8 cellular contexts compared by ENCODE assay signal in the genomic region with DNA sequence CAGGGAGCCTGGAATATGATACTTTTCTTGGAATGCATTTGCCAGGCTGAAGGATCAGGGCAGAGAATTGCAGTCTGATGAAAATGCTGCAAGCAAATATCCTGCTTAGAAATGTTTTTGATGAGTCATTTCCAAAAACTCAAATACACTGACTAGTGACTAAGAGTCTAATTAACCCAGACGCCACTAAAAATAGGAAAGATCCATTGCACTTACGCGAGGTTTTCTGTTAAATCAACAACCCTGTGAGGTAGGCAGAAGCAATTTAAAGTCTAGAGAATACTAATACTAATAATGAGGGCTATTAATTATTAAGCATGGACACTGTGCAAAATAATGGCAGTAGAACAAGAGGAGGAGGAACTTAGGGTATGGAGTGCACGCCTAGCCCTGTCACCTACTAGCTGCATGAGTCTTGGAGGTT.
A peak's percentile ranks its signal among the peaks of the same experiment; 100 is the strongest.
DNase-seq lines count a peak whose midpoint lies in the region; ATAC-seq and TF ChIP-seq lines count a peak whose summit lies in the region.

No MANE protein-coding gene starts in this region.

- H3K4me1 Mint-ChIP-seq in GM23338 = peaks cover 36% of the 10 kb centered on the region

- no peak overlapping the region for H3K4me3 Mint-ChIP-seq in GM23338

- H3K4me1 ChIP-seq in GM23338 (ENCODE audit: insufficient read depth) = peaks cover 43% of the 10 kb centered on the region

- no peaks in the 10 kb centered on the region for H3K36me3 ChIP-seq in GM23338 (ENCODE audit: insufficient read depth)

- peak overlapping the region; percentile 14; the same call in 1 of the 2 replicates for H3K4me2 ChIP-seq in GM23338

- H3K27me3 Mint-ChIP-seq in GM23338 (ENCODE audit: insufficient read depth, low read depth, poor library complexity) = peaks cover 4% of the 10 kb centered on the region

- H4K20me1 ChIP-seq in GM23338 (replicated peaks; ENCODE audit: insufficient read depth) = no peaks in the 10 kb centered on the region

- no peak overlapping the region for H3K27ac ChIP-seq in GM23338 (ENCODE audit: low read depth)

- no peaks in the 10 kb centered on the region for H3K27me3 ChIP-seq in GM23338 (ENCODE audit: insufficient read depth)

- H3K9me2 ChIP-seq in GM23338 (ENCODE audit: insufficient read depth) = peaks cover 8% of the 10 kb centered on the region; the same call in 1 of the 2 replicates

- peak overlapping the region; percentile 79 for H3K27ac Mint-ChIP-seq in GM23338

- H3F3A ChIP-seq in GM23338 (replicated peaks; ENCODE audit: low read depth) = no peaks in the 10 kb centered on the region

- H3K4me3 ChIP-seq in AG10803 (ENCODE audit: low read length) = peak overlapping the region; percentile 27
- H3K4me3 ChIP-seq in GM23338 = no peak overlapping the region
- peak overlapping the region in 1 of 2 donors; percentile 29 for H3K4me3 ChIP-seq in foreskin fibroblast (ENCODE audit: low read depth in 1 of 2, low read length in 2 of 2)

- TF ChIP-seq CTCF in AG10803 (conservative IDR thresholded peaks at IDR 0.05; ENCODE audit: low read length) (no peak), GM23338 (conservative IDR thresholded peaks at IDR 0.05; ENCODE audit: low read depth in 2 of 2) (no peak), foreskin fibroblast (IDR thresholded peaks at IDR 0.05; ENCODE audit: low read depth, low read length) (no peak)

- no peak overlapping the region for H2AFZ ChIP-seq in GM23338

- no peaks in the 10 kb centered on the region for H3K36me3 Mint-ChIP-seq in GM23338 (ENCODE audit: low read depth)

- DNase-seq in AG10803 (ENCODE audit: low read depth) (peak; percentile 87), GM23338 (ENCODE audit: low spot score) (no peak), NCI-H460 (ENCODE audit: extremely low read depth, low read depth) (peak; percentile 26), foreskin fibroblast (peak; percentile 70 to 83), ureter (ENCODE audit: low spot score) (no peak), pons (ENCODE audit: low spot score) (no peak), NCI-H2107 (lab: John Stamatoyannopoulos, UW) (no peak)
- DNase-seq in activated CD4-positive, alpha-beta T cell treated with anti-CD3 and anti-CD28 coated beads, Interleukin-2, amount 50 U/mL, for 48 hours = no peak

- no peaks in the 10 kb centered on the region for H3K9me3 Mint-ChIP-seq in GM23338

- ATAC-seq in GM23338 = no peak

- H3K79me2 ChIP-seq in GM23338 (replicated peaks; ENCODE audit: insufficient read depth) = no peaks in the 10 kb centered on the region

TF ChIP-seq in GM23338, 12 proteins besides CTCF, POLR2A, EP300 and RAD21:
- TF ChIP-seq REST (IDR thresholded peaks at IDR 0.05; ENCODE audit: unreplicated experiment) = no peak
- no peak for TF ChIP-seq JUNB (IDR thresholded peaks at IDR 0.05; ENCODE audit: unreplicated experiment)
- no peak for TF ChIP-seq ZNF114 (CRISPR knock-in tag; IDR thresholded peaks at IDR 0.05)
- no peak for TF ChIP-seq POLR2AphosphoS5 (IDR thresholded peaks at IDR 0.05; ENCODE audit: low read depth)
- no peak for TF ChIP-seq CREB1 (CRISPR knock-in tag; IDR thresholded peaks at IDR 0.05; ENCODE audit: low read depth)
- no peak for TF ChIP-seq NANOG (IDR thresholded peaks at IDR 0.05; ENCODE audit: borderline replicate concordance)
TF ChIP-seq in GM23338: peak in this region for 0.

Comparison
In these comparisons a context has a peak if more than half of its experiments do, and no peak if none do; other contexts are left out.
1. DNase-seq: peak in AG10803 (single experiment), NCI-H460 (single experiment) and foreskin fibroblast (2 of 2); none in GM23338 (single experiment), ureter (single experiment), pons (single experiment), NCI-H2107 (single experiment) and activated CD4-positive, alpha-beta T cell treated with anti-CD3 and anti-CD28 coated beads, Interleukin-2, amount 50 U/mL, for 48 hours (0 of 2).